ENCODE assay signal across 1 cellular context in genomic region chr7:114139690-114140089, GRCh38.
A peak's percentile ranks its signal among the peaks of the same experiment; 100 is the strongest.
TF ChIP-seq lines count a peak whose summit lies in the region.
"Not testable (repeated sequence)": the region's sequence is repeated elsewhere in the genome, so short reads cannot be mapped to it uniquely, and the experiment has no call there.

No MANE protein-coding gene starts in this region.

- not testable (repeated sequence) for H3K4me3 ChIP-seq in HEK293 (ENCODE audit: low read depth, low read length)

- H3K9me3 ChIP-seq in HEK293 (ENCODE audit: control insufficient read depth, insufficient read depth, low read depth, low read length) = not testable (repeated sequence)

- POLR2A ChIA-PET in HEK293 (lab: Yijun Ruan, JAX) = not testable (repeated sequence)

- CTCF ChIA-PET in HEK293 (lab: Yijun Ruan, JAX) = interaction anchor here (0.8 kb wide), 1 partner anchor 17 kb away, joined by 3 read pairs; no protein-coding TSS in a partner anchor

- H3K4me1 ChIP-seq in HEK293 (ENCODE audit: control insufficient read depth, insufficient read depth, low read length) = not testable (repeated sequence)

- not testable (repeated sequence) for H3K27ac ChIP-seq in HEK293 (ENCODE audit: extremely low read depth, low read depth, low read length)

- H3K36me3 ChIP-seq in HEK293 (ENCODE audit: control insufficient read depth in 2 of 2, insufficient read depth in 1 of 2, low read length in 2 of 2) = not testable (repeated sequence)

- TF ChIP-seq CTCF in HEK293 (tag by site-specific recombination; IDR thresholded peaks at IDR 0.05) = not testable (repeated sequence)

TF ChIP-seq in HEK293, 187 proteins besides CTCF, POLR2A, EP300 and RAD21:
- peak; percentile 72 for TF ChIP-seq ZFHX2 (tag by site-specific recombination; conservative IDR thresholded peaks at IDR 0.05)
TF ChIP-seq in HEK293: peak in this region for 1; not testable (repeated sequence) for 186.
